Comparison of ENCODE assay signal across 9 cellular contexts in genomic region chr4:176635372-176636261, GRCh38.
DNase-seq lines count a peak whose midpoint lies in the region; ATAC-seq and TF ChIP-seq lines count a peak whose summit lies in the region.
"Had no signal": no experiment of that assay in that cellular context is flagged by ENCODE, and none has a peak within 500 bp of the region (broad histone marks: within the 10 kb centered on the region; RNA-seq: fewer than 3 reads in every experiment).

No MANE protein-coding gene starts in this region.

- DNase-seq in GM03348 (ENCODE audit: low spot score) (peak; percentile 61), M059J (ENCODE audit: low read depth) (peak; percentile 82), cardiac fibroblast (ENCODE audit: low read depth in 2 of 2) (peak; percentile 86 to 99), myocyte (ENCODE audit: low read depth) (peak; percentile 76), vagina (ENCODE audit: extremely low spot score in 2 of 2) (no peak), anterior cingulate cortex (lab: John Stamatoyannopoulos, UW) (no peak), medulla oblongata (ENCODE audit: extremely low spot score) (no peak), left lung (no peak)
- DNase-seq: DND-41 had no signal

- H3K27ac ChIP-seq in vagina: no peak overlapping the region
- no peak overlapping the region for H3K27ac ChIP-seq in left lung

- no peaks in the 10 kb centered on the region for H3K9me3 ChIP-seq in vagina
- peaks cover 0 to 1% of the 10 kb centered on the region in 2 donors for H3K9me3 ChIP-seq in left lung

- no peak for ATAC-seq in left lung

- TF ChIP-seq POLR2A in vagina (IDR thresholded peaks at IDR 0.05): no peak

- intact Hi-C loops in vagina (cut with DNase I) (no loop called here), left lung (cut with DNase I) (no loop called here)

- H3K36me3 ChIP-seq in vagina (no peaks in the 10 kb centered on the region), left lung (no peaks in the 10 kb centered on the region)

- H3K27me3 ChIP-seq in vagina: no peaks in the 10 kb centered on the region
- H3K27me3 ChIP-seq in left lung: no peaks in the 10 kb centered on the region

- H3K4me1 ChIP-seq in vagina (no peaks in the 10 kb centered on the region), left lung (no peaks in the 10 kb centered on the region)

- H3K4me3 ChIP-seq in cardiac fibroblast (replicated peaks in 1 of 2; ENCODE audit: low read depth in 2 of 2, low read length in 2 of 2) (no peak overlapping the region), vagina (no peak overlapping the region), left lung (no peak overlapping the region)

- peak; percentile 28 for TF ChIP-seq CTCF in cardiac fibroblast (IDR thresholded peaks at IDR 0.05; ENCODE audit: low read depth, low read length)
- TF ChIP-seq CTCF in vagina (IDR thresholded peaks at IDR 0.05): no peak
- no peak for TF ChIP-seq CTCF in left lung (IDR thresholded peaks at IDR 0.05)

Comparison
In these comparisons a context has a peak if more than half of its experiments do, and no peak if none do; other contexts are left out.
1. DNase-seq: peak in GM03348 (single experiment), M059J (single experiment), cardiac fibroblast (2 of 2) and myocyte (single experiment); none in vagina (0 of 2), anterior cingulate cortex (0 of 58), medulla oblongata (single experiment) and left lung (0 of 2).